ENCODE assay signal across 1 cellular context in genomic region chr5:1769752-1770442, GRCh38.
TF ChIP-seq lines count a peak whose summit lies in the region.

No MANE protein-coding gene starts in this region.

TF ChIP-seq in K562, 482 proteins besides CTCF, POLR2A, EP300 and RAD21:
- TF ChIP-seq HOMEZ (CRISPR knock-in tag; IDR thresholded peaks at IDR 0.05): no peak
- no peak for TF ChIP-seq BDP1 (IDR thresholded peaks at IDR 0.05; ENCODE audit: insufficient read depth, insufficient read length)
- no peak for TF ChIP-seq MYBL2 (IDR thresholded peaks at IDR 0.05; ENCODE audit: low read depth)
- TF ChIP-seq MYBL2 (CRISPR knock-in tag; IDR thresholded peaks at IDR 0.05; ENCODE audit: borderline replicate concordance): no peak
- TF ChIP-seq HMGN3 (IDR thresholded peaks at IDR 0.05; ENCODE audit: borderline replicate concordance, extremely low read depth, insufficient read length, low read depth, low read length): no peak
- TF ChIP-seq TAF9B (IDR thresholded peaks at IDR 0.05; ENCODE audit: partially characterized antibody): no peak
- TF ChIP-seq SREBF1 (IDR thresholded peaks at IDR 0.05; ENCODE audit: borderline replicate concordance, low read depth, low read length): no peak
- no peak for TF ChIP-seq MTA1 (IDR thresholded peaks at IDR 0.05; ENCODE audit: borderline replicate concordance)
- TF ChIP-seq ZNF695 (CRISPR knock-in tag; IDR thresholded peaks at IDR 0.05): no peak
- TF ChIP-seq CHCHD3 (CRISPR knock-in tag; IDR thresholded peaks at IDR 0.05): no peak
- TF ChIP-seq UBTF (IDR thresholded peaks at IDR 0.05; ENCODE audit: borderline replicate concordance in 1 of 2, low read depth in 2 of 2, low read length in 2 of 2): no peak
- no peak for TF ChIP-seq LEF1 (IDR thresholded peaks at IDR 0.05)
- TF ChIP-seq RUNX1 (IDR thresholded peaks at IDR 0.05; ENCODE audit: low read depth): no peak
- TF ChIP-seq CREB1 (IDR thresholded peaks at IDR 0.05): no peak
- no peak for TF ChIP-seq CREB1 (CRISPR knock-in tag; IDR thresholded peaks at IDR 0.05)
- no peak for TF ChIP-seq ZNF280B (CRISPR knock-in tag; IDR thresholded peaks at IDR 0.05)
- TF ChIP-seq DLX4 (CRISPR knock-in tag; IDR thresholded peaks at IDR 0.05): no peak
- no peak for TF ChIP-seq PHTF2 (CRISPR knock-in tag; IDR thresholded peaks at IDR 0.05)
- no peak for TF ChIP-seq SIRT6 (IDR thresholded peaks at IDR 0.05; ENCODE audit: low read depth, low read length)
TF ChIP-seq in K562: peak in this region for 0.
